In genomic region chr11:834371-835316, GRCh38 we compare ENCODE assay signal across 9 cellular contexts.
DNase-seq lines count a peak whose midpoint lies in the region; ATAC-seq and TF ChIP-seq lines count a peak whose summit lies in the region.
"Had no signal": no experiment of that assay in that cellular context is flagged by ENCODE, and none has a peak within 500 bp of the region (broad histone marks: within the 10 kb centered on the region; RNA-seq: fewer than 3 reads in every experiment).

No MANE protein-coding gene starts in this region.

- no peak for ATAC-seq in stimulated activated naive B cell treated with anti-CD40 and anti-IgM and Interleukin-4, amounts not matched to agents 10 μg/mL and 1 μg/mL and 100 μg/mL, for 72 hours (replicated peaks)

- TF ChIP-seq CTCF in astrocyte of the cerebellum (IDR thresholded peaks at IDR 0.05; ENCODE audit: low read depth, low read length, missing control alignments), result no peak

- H3K4me3 ChIP-seq in astrocyte of the cerebellum (ENCODE audit: low read depth, low read length), result peak overlapping the region; percentile 72

- H3K36me3 Mint-ChIP-seq in stimulated activated naive B cell treated with anti-CD40 and anti-IgM and Interleukin-4, amounts not matched to agents 10 μg/mL and 1 μg/mL and 100 μg/mL, for 72 hours, result peaks cover 23 to 32% of the 10 kb centered on the region in 2 donors
- H3K36me3 Mint-ChIP-seq: activated naive CD4-positive, alpha-beta T cell treated with anti-CD3 and anti-CD28 coated beads, Interleukin-2, amount 50 U/mL, for 72 hours had no signal

- peaks cover 15 to 63% of the 10 kb centered on the region in 2 donors for H3K4me1 Mint-ChIP-seq in stimulated activated naive B cell treated with anti-CD40 and anti-IgM and Interleukin-4, amounts not matched to agents 10 μg/mL and 1 μg/mL and 100 μg/mL, for 72 hours

- H3K9me3 Mint-ChIP-seq in stimulated activated naive B cell treated with anti-CD40 and anti-IgM and Interleukin-4, amounts not matched to agents 10 μg/mL and 1 μg/mL and 100 μg/mL, for 72 hours, result no peaks in the 10 kb centered on the region
- H3K9me3 Mint-ChIP-seq: activated naive CD4-positive, alpha-beta T cell treated with anti-CD3 and anti-CD28 coated beads, Interleukin-2, amount 50 U/mL, for 72 hours had no signal

- DNase-seq in 8988T (peak; percentile 97), HPDE6-E6E7 (ENCODE audit: extremely low spot score) (peak; percentile 72), astrocyte of the cerebellum (ENCODE audit: low read depth) (no peak), islet precursor cell (peak; percentile 75), NCI-H2081 treated with DMSO at 0.1 percent for 48 hours (lab: John Stamatoyannopoulos, UW) (no peak), SHP77 treated with DMSO at 0.1 percent for 48 hours (lab: John Stamatoyannopoulos, UW) (no peak), DMS79 (lab: John Stamatoyannopoulos, UW) (no peak)
- no peak for DNase-seq in stimulated activated naive B cell treated with anti-CD40 and anti-IgM and Interleukin-4, amounts not matched to agents 10 μg/mL and 1 μg/mL and 100 μg/mL, for 72 hours

- in situ Hi-C loops in astrocyte of the cerebellum (cut with HindIII; ENCODE audit: low sequenced_read_pairs), result no loop called here

- peak overlapping the region; percentile 77 to 78 for H3K4me3 Mint-ChIP-seq in stimulated activated naive B cell treated with anti-CD40 and anti-IgM and Interleukin-4, amounts not matched to agents 10 μg/mL and 1 μg/mL and 100 μg/mL, for 72 hours

- peak overlapping the region; percentile 37 for H3K27ac Mint-ChIP-seq in stimulated activated naive B cell treated with anti-CD40 and anti-IgM and Interleukin-4, amounts not matched to agents 10 μg/mL and 1 μg/mL and 100 μg/mL, for 72 hours

- H3K27me3 Mint-ChIP-seq in stimulated activated naive B cell treated with anti-CD40 and anti-IgM and Interleukin-4, amounts not matched to agents 10 μg/mL and 1 μg/mL and 100 μg/mL, for 72 hours, result peaks cover 17 to 27% of the 10 kb centered on the region in 2 donors

Comparison
In these comparisons a context has a peak if more than half of its experiments do, and no peak if none do; other contexts are left out.
1. DNase-seq: peak in 8988T (single experiment), HPDE6-E6E7 (single experiment) and islet precursor cell (single experiment); none in astrocyte of the cerebellum (single experiment), stimulated activated naive B cell treated with anti-CD40 and anti-IgM and Interleukin-4, amounts not matched to agents 10 μg/mL and 1 μg/mL and 100 μg/mL, for 72 hours (single experiment), NCI-H2081 treated with DMSO at 0.1 percent for 48 hours (single experiment), SHP77 treated with DMSO at 0.1 percent for 48 hours (single experiment) and DMS79 (single experiment).